1 cellular context compared by ENCODE assay signal in genomic region chr1:50667710-50668356, GRCh38.
TF ChIP-seq lines count a peak whose summit lies in the region.

No MANE protein-coding gene starts in this region.

TF ChIP-seq in WTC11, 78 proteins besides CTCF, POLR2A, EP300 and RAD21 (continued from another document):
- no peak for TF ChIP-seq NR2C2 (CRISPR knock-in tag; IDR thresholded peaks at IDR 0.05)
- TF ChIP-seq CREB1 (CRISPR knock-in tag; IDR thresholded peaks at IDR 0.05), result no peak
